Comparison of ENCODE assay signal across 8 cellular contexts in the genomic region with DNA sequence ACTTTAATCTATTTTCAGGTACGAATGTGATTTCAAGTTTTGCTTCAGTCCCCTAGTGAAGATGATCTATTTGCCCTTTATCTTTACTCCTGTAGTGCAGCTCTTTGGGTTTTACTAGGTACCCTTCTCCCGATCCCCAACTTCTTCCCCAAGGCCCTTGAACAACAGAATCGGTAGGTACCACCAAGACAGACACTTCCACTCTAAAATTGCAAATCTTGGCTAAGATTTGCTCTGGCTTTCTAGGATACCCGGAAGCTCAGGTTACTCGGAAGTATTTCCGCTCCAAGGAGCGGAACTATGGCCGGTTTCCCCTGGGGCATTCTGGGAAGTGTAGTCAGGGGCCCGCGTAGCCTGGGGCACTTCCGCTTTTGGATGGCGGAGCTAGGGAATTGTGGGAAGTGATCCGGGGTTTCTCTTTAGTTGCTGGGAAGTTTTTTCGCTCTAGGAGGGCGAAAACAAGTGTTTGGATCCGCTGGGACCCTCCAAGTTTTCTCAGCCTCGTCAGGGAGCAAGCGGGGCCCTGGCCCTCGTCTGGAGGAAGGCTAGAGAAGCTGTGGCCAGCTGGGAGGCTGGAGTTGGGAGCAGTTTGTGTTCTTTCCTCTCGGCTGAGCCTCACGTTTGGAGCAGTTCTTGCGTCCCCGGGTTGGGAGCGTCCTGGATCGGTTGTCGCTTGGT. TPM values are rescaled to one million over a fixed set of nuclear protein-coding genes. Genes with fewer than 3 reads are reported as not detected.
DNase-seq lines count a peak whose midpoint lies in the region; ATAC-seq and TF ChIP-seq lines count a peak whose summit lies in the region.

No MANE protein-coding gene starts in this region.

- H3K36me3 ChIP-seq in MM.1S (replicated peaks; ENCODE audit: insufficient read depth, low read length), result no peaks in the 10 kb centered on the region
- no peaks in the 10 kb centered on the region for H3K36me3 ChIP-seq in SK-N-SH (replicated peaks in 1 of 2; ENCODE audit: control insufficient read depth in 1 of 2, insufficient read depth in 2 of 2, low read length in 1 of 2)
- H3K36me3 ChIP-seq in testis (ENCODE audit: low read depth, missing control alignments), result no peaks in the 10 kb centered on the region

- no peaks in the 10 kb centered on the region; the same call in 1 of the 2 replicates for H3K27me3 ChIP-seq in H9 (ENCODE audit: insufficient read depth, low read length)
- no peaks in the 10 kb centered on the region for H3K27me3 ChIP-seq in MM.1S (replicated peaks; ENCODE audit: insufficient read depth, low read length)
- no peaks in the 10 kb centered on the region for H3K27me3 ChIP-seq in SK-N-SH (ENCODE audit: insufficient read depth)
- no peaks in the 10 kb centered on the region for H3K27me3 ChIP-seq in testis

- intact Hi-C loops in testis (cut with DNase I; ENCODE audit: low total_unique reads), result no loop called here

- no peak overlapping the region for H3K56ac ChIP-seq in H9 (ENCODE audit: insufficient read length, low read depth, low read length)

- H3K4me2 ChIP-seq in H9 (ENCODE audit: insufficient read depth, insufficient read length, low read length) (peak overlapping the region; percentile 98), MM.1S (ENCODE audit: low read depth, low read length) (peak overlapping the region; percentile 77), SK-N-SH (peak overlapping the region; percentile 74)

- H3K4me3 Mint-ChIP-seq in H9, result peak overlapping the region; percentile 87 to 92
- peak overlapping the region; percentile 86 for H3K4me3 Mint-ChIP-seq in activated naive CD8-positive, alpha-beta T cell treated with anti-CD3 and anti-CD28 coated beads, Interleukin-2, amount 10 ng/mL, durations not matched to agents 7 days and 5 days
- H3K4me3 Mint-ChIP-seq in glutamatergic neuron (ENCODE audit: unreplicated experiment), result peak overlapping the region; percentile 95

- no peaks in the 10 kb centered on the region for H3K79me1 ChIP-seq in H9 (ENCODE audit: insufficient read depth, low read depth, low read length, poor library complexity, severe bottlenecking)

- peak; percentile 85 for ATAC-seq in activated naive CD8-positive, alpha-beta T cell treated with anti-CD3 and anti-CD28 coated beads, Interleukin-2, amount 10 ng/mL, durations not matched to agents 7 days and 5 days (ENCODE audit: low read depth)
- ATAC-seq in omental fat pad (ENCODE audit: low FRiP score), result peak; percentile 84

- H3K27ac ChIP-seq in H9 (ENCODE audit: insufficient read length, low read depth, low read length), result no peak overlapping the region
- H3K27ac ChIP-seq in MM.1S (ENCODE audit: low read length), result no peak overlapping the region
- peak overlapping the region; percentile 82 to 97 for H3K27ac ChIP-seq in SK-N-SH (ENCODE audit: low read depth in 2 of 2, low read length in 1 of 2)
- peak overlapping the region; percentile 72 to 91 for H3K27ac ChIP-seq in testis

- no peak overlapping the region for H2BK12ac ChIP-seq in H9 (ENCODE audit: insufficient read length, low read depth, low read length)

- CTCF ChIA-PET in SK-N-SH (lab: Yijun Ruan, JAX), result interaction anchor here (0.6 kb wide), 1 partner anchor 50 kb away, joined by 3 read pairs; no protein-coding TSS in a partner anchor

- TF ChIP-seq EP300 in SK-N-SH (IDR thresholded peaks at IDR 0.05; ENCODE audit: borderline replicate concordance in 1 of 2, low read depth in 1 of 2, low read length in 1 of 2), result no peak; a peak in 1 of 4 replicates

- H3K9me3 ChIP-seq in H9 (ENCODE audit: control insufficient read depth, low read depth, low read length), result no peaks in the 10 kb centered on the region
- H3K9me3 ChIP-seq in MM.1S (replicated peaks; ENCODE audit: insufficient read depth, low read length), result no peaks in the 10 kb centered on the region
- H3K9me3 ChIP-seq in SK-N-SH, result no peaks in the 10 kb centered on the region
- H3K9me3 ChIP-seq in testis, result no peaks in the 10 kb centered on the region

- H3K27ac Mint-ChIP-seq in H9 (peak overlapping the region; percentile 95 to 97 (median 97)), glutamatergic neuron (ENCODE audit: unreplicated experiment) (peak overlapping the region; percentile 31)
- peak overlapping the region; percentile 77 for H3K27ac Mint-ChIP-seq in activated naive CD8-positive, alpha-beta T cell treated with anti-CD3 and anti-CD28 coated beads, Interleukin-2, amount 10 ng/mL, durations not matched to agents 7 days and 5 days

- no peak for TF ChIP-seq RAD21 in SK-N-SH (IDR thresholded peaks at IDR 0.05; ENCODE audit: low read length)

- H3F3A ChIP-seq in MM.1S (ENCODE audit: insufficient read depth, low read length) (no peaks in the 10 kb centered on the region), SK-N-SH (replicated peaks; ENCODE audit: insufficient read depth) (peaks cover 21% of the 10 kb centered on the region)

- H3K4ac ChIP-seq in H9 (ENCODE audit: low read depth, low read length), result no peak overlapping the region

- no peak overlapping the region for H2BK15ac ChIP-seq in H9 (ENCODE audit: low read depth, low read length)

- DNase-seq in ELF-1 (ENCODE audit: low read depth, low spot score), result peak; percentile 93
- DNase-seq in H9, result peak; percentile 90
- peak; percentile 93 for DNase-seq in MM.1S
- DNase-seq in SK-N-SH, result peak; percentile 91
- peak; percentile 72 for DNase-seq in activated naive CD8-positive, alpha-beta T cell treated with anti-CD3 and anti-CD28 coated beads, Interleukin-2, amount 10 ng/mL, durations not matched to agents 7 days and 5 days
- DNase-seq in glutamatergic neuron, result peak; percentile 94
- DNase-seq in omental fat pad (ENCODE audit: low spot score), result peak; percentile 44
- peak; percentile 92 for DNase-seq in testis

- H3K9me2 ChIP-seq in MM.1S (replicated peaks; ENCODE audit: insufficient read depth, low read length) (no peaks in the 10 kb centered on the region), SK-N-SH (no peaks in the 10 kb centered on the region)

- no peak overlapping the region for H2AK5ac ChIP-seq in H9 (ENCODE audit: insufficient read length, low read length)

- no peak for TF ChIP-seq POLR2A in testis (IDR thresholded peaks at IDR 0.05)

- no peaks in the 10 kb centered on the region for H3K79me2 ChIP-seq in H9 (ENCODE audit: insufficient read depth, low read length)
- no peaks in the 10 kb centered on the region for H3K79me2 ChIP-seq in MM.1S (ENCODE audit: low read length)
- H3K79me2 ChIP-seq in SK-N-SH (ENCODE audit: insufficient read depth), result no peaks in the 10 kb centered on the region

- H3T11ph ChIP-seq in H9 (ENCODE audit: low read length), result no peak overlapping the region

- H2BK20ac ChIP-seq in H9 (ENCODE audit: low read depth, low read length, poor library complexity, severe bottlenecking), result no peak overlapping the region

- H3K4me1 ChIP-seq in H9 (ENCODE audit: insufficient read depth, low read length) (no peaks in the 10 kb centered on the region), MM.1S (ENCODE audit: low read length) (no peaks in the 10 kb centered on the region), SK-N-SH (ENCODE audit: control insufficient read depth in 1 of 2, insufficient read depth in 2 of 2, low read depth in 1 of 2, low read length in 1 of 2) (no peaks in the 10 kb centered on the region; a peak in 2 of 4 replicates), testis (peaks cover 3% of the 10 kb centered on the region)

- H2AFZ ChIP-seq in H9 (ENCODE audit: low read length), result peak overlapping the region; percentile 94
- H2AFZ ChIP-seq in MM.1S (ENCODE audit: low read length), result peak overlapping the region; percentile 77
- peak overlapping the region; percentile 99 for H2AFZ ChIP-seq in SK-N-SH (ENCODE audit: low read depth)

- H4K5ac ChIP-seq in H9 (ENCODE audit: insufficient read length, low read depth, low read length), result no peak overlapping the region

- no peak overlapping the region for H4K91ac ChIP-seq in H9 (ENCODE audit: insufficient read length, low read depth, low read length)

- H3K4me1 Mint-ChIP-seq in H9 (peaks cover 4 to 9% of the 10 kb centered on the region in 2 experiments), glutamatergic neuron (ENCODE audit: low read depth, unreplicated experiment) (peaks cover 2% of the 10 kb centered on the region)
- peaks cover 6% of the 10 kb centered on the region for H3K4me1 Mint-ChIP-seq in activated naive CD8-positive, alpha-beta T cell treated with anti-CD3 and anti-CD28 coated beads, Interleukin-2, amount 10 ng/mL, durations not matched to agents 7 days and 5 days

- H4K8ac ChIP-seq in H9 (replicated peaks; ENCODE audit: insufficient read length, low read depth, low read length), result no peak overlapping the region

- H2BK5ac ChIP-seq in H9 (ENCODE audit: insufficient read length, low read length), result no peak overlapping the region

- POLR2A ChIA-PET in SK-N-SH (lab: Yijun Ruan, JAX), result interaction anchor here (1.1 to 1.6 kb wide), 2 partner anchors 42 to 65 kb away, joined by 4 to 7 read pairs; a partner anchor contains a TSS
- POLR2A ChIA-PET in activated naive CD8-positive, alpha-beta T cell treated with anti-CD3 and anti-CD28 coated beads, Interleukin-2, amount 10 ng/mL, durations not matched to agents 7 days and 5 days (lab: Charles Lee), result interaction anchor here (0.5 to 1.6 kb wide), 6 partner anchors 9 to 182 kb away, joined by 3 to 6 read pairs (median 4); a partner anchor contains a TSS

- no peak overlapping the region for H2BK120ac ChIP-seq in H9 (ENCODE audit: low read depth, low read length, poor library complexity, severe bottlenecking)

- TF ChIP-seq CTCF in H9 (conservative IDR thresholded peaks at IDR 0.05) (no peak), MM.1S (IDR thresholded peaks at IDR 0.05; ENCODE audit: low read length) (no peak), SK-N-SH (IDR thresholded peaks at IDR 0.05) (no peak), glutamatergic neuron (IDR thresholded peaks at IDR 0.05; ENCODE audit: partially characterized antibody, unreplicated experiment) (no peak), omental fat pad (IDR thresholded peaks at IDR 0.05) (no peak), testis (IDR thresholded peaks at IDR 0.05) (no peak)

- H3K27me3 Mint-ChIP-seq in H9 (ENCODE audit: low read depth) (peaks cover 23% of the 10 kb centered on the region), glutamatergic neuron (ENCODE audit: unreplicated experiment) (peaks cover 2% of the 10 kb centered on the region)
- H3K27me3 Mint-ChIP-seq in activated naive CD8-positive, alpha-beta T cell treated with anti-CD3 and anti-CD28 coated beads, Interleukin-2, amount 10 ng/mL, durations not matched to agents 7 days and 5 days, result peaks cover 3% of the 10 kb centered on the region

- H3K18ac ChIP-seq in H9 (ENCODE audit: insufficient read length, low read depth, low read length), result no peak overlapping the region

- H3K23me2 ChIP-seq in H9 (ENCODE audit: insufficient read length, low read depth, low read length, poor library complexity, severe bottlenecking), result no peaks in the 10 kb centered on the region

- no peak overlapping the region for H3K14ac ChIP-seq in H9 (ENCODE audit: insufficient read depth, low read length)

- H3K9ac ChIP-seq in H9 (ENCODE audit: extremely low read depth, insufficient read length, low read length) (peak overlapping the region; percentile 84), MM.1S (ENCODE audit: low read length) (peak overlapping the region; percentile 40; the same call in 1 of the 2 replicates), SK-N-SH (peak overlapping the region; percentile 90)

- no CpG with 5 or more reads among the region's 26 CpGs for WGBS in H9 (ENCODE audit: extremely low coverage, insufficient read length, low lambda C conversion rate)
- WGBS in SK-N-SH (ENCODE audit: low lambda C conversion rate), result 2% methylated on average over 26 of the region's 26 CpGs
- WGBS in testis, 2 donors, result 3% methylated on average over 26 of the region's 26 CpGs

- peaks cover 31 to 35% of the 10 kb centered on the region in 2 experiments for H3K9me3 Mint-ChIP-seq in H9
- H3K9me3 Mint-ChIP-seq in activated naive CD8-positive, alpha-beta T cell treated with anti-CD3 and anti-CD28 coated beads, Interleukin-2, amount 10 ng/mL, durations not matched to agents 7 days and 5 days, result peaks cover 13% of the 10 kb centered on the region
- H3K9me3 Mint-ChIP-seq in glutamatergic neuron (ENCODE audit: unreplicated experiment), result peaks cover 2% of the 10 kb centered on the region

- no peak overlapping the region for H3K23ac ChIP-seq in H9 (ENCODE audit: insufficient read length, low read depth, low read length)

- H4K20me1 ChIP-seq in H9 (ENCODE audit: control insufficient read depth, insufficient read depth, insufficient read length) (no peaks in the 10 kb centered on the region), MM.1S (ENCODE audit: insufficient read depth, low read length) (no peaks in the 10 kb centered on the region), SK-N-SH (ENCODE audit: insufficient read depth) (no peaks in the 10 kb centered on the region)

- H3K4me3 ChIP-seq in MM.1S (ENCODE audit: low read length), result peak overlapping the region; percentile 87
- peak overlapping the region; percentile 94 to 96 for H3K4me3 ChIP-seq in SK-N-SH (ENCODE audit: low read depth in 2 of 2, low read length in 1 of 2)
- peak overlapping the region; percentile 65 to 68 for H3K4me3 ChIP-seq in testis

- H3K36me3 Mint-ChIP-seq in H9 (ENCODE audit: insufficient read depth in 1 of 3, low read depth in 3 of 3) (peaks cover 3 to 5% (median 4%) of the 10 kb centered on the region in 3 experiments; a peak in 6 of 7 replicates), glutamatergic neuron (ENCODE audit: unreplicated experiment) (peaks cover 4% of the 10 kb centered on the region)
- peaks cover 9% of the 10 kb centered on the region for H3K36me3 Mint-ChIP-seq in activated naive CD8-positive, alpha-beta T cell treated with anti-CD3 and anti-CD28 coated beads, Interleukin-2, amount 10 ng/mL, durations not matched to agents 7 days and 5 days

RNA-seq across cellular contexts. Expression of a gene that starts 5.1 kb away (rescaled TPM):
- total RNA-seq in H9 (2021), result 19.8 and 22.6 TPM in 2 replicates
- 8.3 and 9.1 TPM in 2 replicates for polyA plus RNA-seq in SK-N-SH (2012; rRNA removed)
- polyA plus RNA-seq in SK-N-SH (2012; cell fraction: cytosol; rRNA removed), result 10.0 and 10.4 TPM in 2 replicates
- 5.9 and 10.8 TPM in 2 replicates for polyA plus RNA-seq in SK-N-SH (2012; cell fraction: nucleus; rRNA removed)
- 10 to 100 TPM; 40.6 to 42.2 TPM for total RNA-seq in activated naive CD8-positive, alpha-beta T cell treated with anti-CD3 and anti-CD28 coated beads, Interleukin-2, amount 10 ng/mL, durations not matched to agents 7 days and 5 days
- 26.4 TPM for total RNA-seq in glutamatergic neuron (ENCODE audit: unreplicated experiment)
- 10 to 100 TPM in 2 of 4 donors, 1 to 10 TPM in 2; 6.6 to 17.7 (median 10.8) TPM for total RNA-seq in omental fat pad
- total RNA-seq in testis, result 10 to 100 TPM; 19.8 to 25.0 TPM
- polyA plus RNA-seq in testis (ENCODE audit: insufficient read depth, low read depth, low replicate concordance), result 12.8 TPM

RNA-seq across cellular contexts. Expression of a gene that starts 42.4 kb away (rescaled TPM):
- total RNA-seq in H9 (2021) (12.1 and 15.3 TPM in 2 replicates), glutamatergic neuron (ENCODE audit: unreplicated experiment) (27.9 TPM), omental fat pad (10 to 100 TPM in 3 of 4 donors, 1 to 10 TPM in 1; 9.5 to 18.6 (median 14.3) TPM), testis (10 to 100 TPM; 44.1 to 54.0 TPM)
- polyA plus RNA-seq in SK-N-SH (2012; rRNA removed) (28.8 and 48.3 TPM in 2 replicates), testis (ENCODE audit: insufficient read depth, low read depth, low replicate concordance) (27.4 TPM)
- 40.5 and 54.1 TPM in 2 replicates for polyA plus RNA-seq in SK-N-SH (2012; cell fraction: cytosol; rRNA removed)
- 34.0 and 56.5 TPM in 2 replicates for polyA plus RNA-seq in SK-N-SH (2012; cell fraction: nucleus; rRNA removed)
- 10 to 100 TPM; 26.2 to 28.0 TPM for total RNA-seq in activated naive CD8-positive, alpha-beta T cell treated with anti-CD3 and anti-CD28 coated beads, Interleukin-2, amount 10 ng/mL, durations not matched to agents 7 days and 5 days

RNA-seq across cellular contexts. Expression of a gene that starts 52.4 kb away (rescaled TPM):
- 1.9 and 2.5 TPM in 2 replicates for total RNA-seq in H9 (2021)
- polyA plus RNA-seq in SK-N-SH (2012; rRNA removed), result 0.97 and 1.8 TPM in 2 replicates
- polyA plus RNA-seq in SK-N-SH (2012; cell fraction: cytosol; rRNA removed), result 1.6 and 1.8 TPM in 2 replicates
- polyA plus RNA-seq in SK-N-SH (2012; cell fraction: nucleus; rRNA removed), result 1.3 and 2.7 TPM in 2 replicates
- total RNA-seq in activated naive CD8-positive, alpha-beta T cell treated with anti-CD3 and anti-CD28 coated beads, Interleukin-2, amount 10 ng/mL, durations not matched to agents 7 days and 5 days, result 1 to 10 TPM; 1.0 to 1.6 TPM
- total RNA-seq in glutamatergic neuron (ENCODE audit: unreplicated experiment), result 5.8 TPM
- total RNA-seq in omental fat pad, result 1 to 10 TPM in 1 of 4 donors, under 1 TPM in 3; 0.19 to 1.1 (median 0.35) TPM
- 10 to 100 TPM in 1 of 2 donors, 1 to 10 TPM in 1; 6.4 to 11.6 TPM for total RNA-seq in testis
- 27.7 TPM for polyA plus RNA-seq in testis (ENCODE audit: insufficient read depth, low read depth, low replicate concordance)

Comparison
In these comparisons a context has a peak if more than half of its experiments do, and no peak if none do; other contexts are left out.
1. DNase-seq: peak in every context shown above with its lines; median percentile 94 in glutamatergic neuron; 93 in ELF-1; 93 in MM.1S; 92 in testis; 91 in SK-N-SH; 90 in H9; 72 in activated naive CD8-positive, alpha-beta T cell treated with anti-CD3 and anti-CD28 coated beads, Interleukin-2, amount 10 ng/mL, durations not matched to agents 7 days and 5 days; 44 in omental fat pad.
2. H3K27ac ChIP-seq: peak in SK-N-SH (2 of 2) and testis (2 of 2); none in H9 (single experiment) and MM.1S (single experiment).
3. H3K9ac ChIP-seq: peak in every context shown above with its lines; median percentile 90 in SK-N-SH; 84 in H9; 40 in MM.1S.
4. H3K27ac Mint-ChIP-seq: peak in every context shown above with its lines; median percentile 97 in H9; 77 in activated naive CD8-positive, alpha-beta T cell treated with anti-CD3 and anti-CD28 coated beads, Interleukin-2, amount 10 ng/mL, durations not matched to agents 7 days and 5 days; 31 in glutamatergic neuron.
5. Peak in every context shown above with its lines, with median percentiles within 50 percentile points of each other: H2AFZ ChIP-seq, H3K4me2 ChIP-seq, H3K4me3 Mint-ChIP-seq and H3K4me3 ChIP-seq.